Comparison of ENCODE assay signal across 23 cellular contexts in the genomic region with DNA sequence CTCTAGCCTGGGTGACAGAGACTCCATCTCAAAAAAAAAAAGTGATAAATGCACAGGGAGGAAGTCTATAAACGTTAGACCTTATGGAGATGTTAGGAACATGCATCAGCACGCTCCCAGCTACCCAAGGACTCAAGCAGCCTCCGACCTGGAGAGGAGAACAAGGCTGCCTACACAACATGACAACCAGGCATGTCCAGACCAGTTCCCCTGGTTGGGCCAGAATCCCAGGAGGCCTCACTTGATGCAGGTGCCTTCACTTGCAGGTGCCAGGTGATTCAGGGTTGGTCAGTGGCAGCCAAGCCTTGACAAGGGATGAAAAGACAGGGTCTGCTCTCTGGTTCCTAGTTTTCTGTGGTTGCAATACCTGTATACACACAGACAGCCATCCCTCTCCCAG. TPM values are rescaled to one million over a fixed set of nuclear protein-coding genes. Genes with fewer than 3 reads are reported as not detected.
DNase-seq lines count a peak whose midpoint lies in the region; ATAC-seq, FAIRE-seq and TF ChIP-seq lines count a peak whose summit lies in the region.
"Had no signal": no experiment of that assay in that cellular context is flagged by ENCODE, and none has a peak within 500 bp of the region (broad histone marks: within the 10 kb centered on the region; RNA-seq: fewer than 3 reads in every experiment).

No MANE protein-coding gene starts in this region.

- no peak overlapping the region for H2BK12ac ChIP-seq in trophoblast cell (ENCODE audit: low read length)

- H3K14ac ChIP-seq in trophoblast cell (ENCODE audit: low read length), result no peak overlapping the region

- H3K4me3 Mint-ChIP-seq in activated CD8-positive, alpha-beta T cell treated with anti-CD3 and anti-CD28 coated beads for 36 hours, result no peak overlapping the region
- H3K4me3 Mint-ChIP-seq in activated CD8-positive, alpha-beta T cell treated with anti-CD3 and anti-CD28 coated beads, Interleukin-2, amount 10 ng/mL, durations not matched to agents 7 days and 5 days, result no peak overlapping the region
- H3K4me3 Mint-ChIP-seq: CD14-positive monocyte, endodermal cell had no signal

- H3K23ac ChIP-seq in trophoblast cell (ENCODE audit: low read length), result no peak overlapping the region

- peak overlapping the region; percentile 34 for H3K27ac Mint-ChIP-seq in activated CD8-positive, alpha-beta T cell treated with anti-CD3 and anti-CD28 coated beads for 36 hours
- H3K27ac Mint-ChIP-seq in activated CD8-positive, alpha-beta T cell treated with anti-CD3 and anti-CD28 coated beads, Interleukin-2, amount 10 ng/mL, durations not matched to agents 7 days and 5 days, result no peak overlapping the region
- H3K27ac Mint-ChIP-seq: endodermal cell had no signal

- no peaks in the 10 kb centered on the region for H3K27me3 Mint-ChIP-seq in activated CD8-positive, alpha-beta T cell treated with anti-CD3 and anti-CD28 coated beads for 36 hours
- no peaks in the 10 kb centered on the region for H3K27me3 Mint-ChIP-seq in activated CD8-positive, alpha-beta T cell treated with anti-CD3 and anti-CD28 coated beads, Interleukin-2, amount 10 ng/mL, durations not matched to agents 7 days and 5 days (ENCODE audit: low read depth)

- no peak overlapping the region for H2BK120ac ChIP-seq in trophoblast cell (ENCODE audit: insufficient read depth, low read length, poor library complexity)

- H3K36me3 ChIP-seq in HEK293 (ENCODE audit: control insufficient read depth in 2 of 2, insufficient read depth in 1 of 2, low read length in 2 of 2) (peaks cover 81 to 90% of the 10 kb centered on the region in 2 experiments), RWPE2 (ENCODE audit: low read depth) (peaks cover 97% of the 10 kb centered on the region), trophoblast cell (ENCODE audit: control insufficient read depth in 1 of 2, insufficient read depth in 2 of 2, low read length in 2 of 2) (peaks cover 53 to 63% of the 10 kb centered on the region in 2 experiments)

- H3K79me2 ChIP-seq in trophoblast cell (ENCODE audit: control insufficient read depth, insufficient read depth, low read length, poor library complexity), result peaks cover 5% of the 10 kb centered on the region

- H3K4ac ChIP-seq in trophoblast cell (ENCODE audit: low read depth, low read length), result no peak overlapping the region

- intact Hi-C loops in activated CD8-positive, alpha-beta T cell treated with anti-CD3 and anti-CD28 coated beads for 36 hours (cut with micrococcal nuclease), result no loop called here

- H3K9ac ChIP-seq in trophoblast cell (ENCODE audit: low read length), result no peak overlapping the region

- POLR2A ChIA-PET in activated CD8-positive, alpha-beta T cell treated with anti-CD3 and anti-CD28 coated beads for 36 hours (lab: Charles Lee), result interaction anchor here (0.9 to 1.6 kb wide), 5 partner anchors 9 to 64 kb away, joined by 3 read pairs; no protein-coding TSS in a partner anchor
- POLR2A ChIA-PET in activated CD8-positive, alpha-beta T cell treated with anti-CD3 and anti-CD28 coated beads, Interleukin-2, amount 10 ng/mL, durations not matched to agents 7 days and 5 days (lab: Charles Lee), result no interaction called here
- POLR2A ChIA-PET in HEK293 (lab: Yijun Ruan, JAX), result interaction anchor here (0.7 to 1.9 kb wide), 2 partner anchors 22 to 101 kb away, joined by 5 to 8 read pairs; a partner anchor contains a TSS

- H3K18ac ChIP-seq in trophoblast cell (ENCODE audit: low read length), result no peak overlapping the region

- no peaks in the 10 kb centered on the region for H3K9me3 Mint-ChIP-seq in activated CD8-positive, alpha-beta T cell treated with anti-CD3 and anti-CD28 coated beads for 36 hours
- no peaks in the 10 kb centered on the region for H3K9me3 Mint-ChIP-seq in activated CD8-positive, alpha-beta T cell treated with anti-CD3 and anti-CD28 coated beads, Interleukin-2, amount 10 ng/mL, durations not matched to agents 7 days and 5 days (ENCODE audit: insufficient read depth)
- H3K9me3 Mint-ChIP-seq: endodermal cell had no signal

- H3K27me3 ChIP-seq in RWPE2 (ENCODE audit: insufficient read depth, poor library complexity, severe bottlenecking), result no peaks in the 10 kb centered on the region
- no peaks in the 10 kb centered on the region for H3K27me3 ChIP-seq in trophoblast cell (ENCODE audit: insufficient read depth, low read length)
- H3K27me3 ChIP-seq: adrenal gland, heart right ventricle had no signal

- no peak overlapping the region for H3K4me2 ChIP-seq in trophoblast cell (ENCODE audit: low read length)

- WGBS in trophoblast cell (ENCODE audit: extremely low coverage, insufficient coverage, insufficient read length), result no CpG with 5 or more reads among the region's 3 CpGs

- peak overlapping the region; percentile 49; the same call in 1 of the 2 replicates for H3K27ac ChIP-seq in HEK293 (ENCODE audit: extremely low read depth, low read depth, low read length)
- peak overlapping the region; percentile 99 for H3K27ac ChIP-seq in RWPE2 (ENCODE audit: poor library complexity, severe bottlenecking)
- no peak overlapping the region for H3K27ac ChIP-seq in trophoblast cell (ENCODE audit: low read depth, low read length)
- H3K27ac ChIP-seq: adrenal gland, coronary artery, heart right ventricle, left ventricle myocardium inferior, thoracic aorta had no signal

- FAIRE-seq in GM19239 (lab: Jason Lieb, UNC), result no peak
- FAIRE-seq: GM12891 had no signal

- H3K36me3 Mint-ChIP-seq in activated CD8-positive, alpha-beta T cell treated with anti-CD3 and anti-CD28 coated beads for 36 hours (ENCODE audit: low read depth), result peaks cover 54% of the 10 kb centered on the region
- H3K36me3 Mint-ChIP-seq in activated CD8-positive, alpha-beta T cell treated with anti-CD3 and anti-CD28 coated beads, Interleukin-2, amount 10 ng/mL, durations not matched to agents 7 days and 5 days (ENCODE audit: low read depth), result peaks cover 57% of the 10 kb centered on the region

- peaks cover 5% of the 10 kb centered on the region for H3K79me1 ChIP-seq in trophoblast cell (ENCODE audit: low read length)

- H3K9me3 ChIP-seq in HEK293 (ENCODE audit: control insufficient read depth, insufficient read depth, low read depth, low read length) (no peaks in the 10 kb centered on the region), RWPE2 (ENCODE audit: severe bottlenecking) (no peaks in the 10 kb centered on the region), trophoblast cell (ENCODE audit: insufficient read depth, low read depth, low read length) (no peaks in the 10 kb centered on the region)
- H3K9me3 ChIP-seq: adrenal gland, HAP-1, heart right ventricle, left ventricle myocardium inferior, thoracic aorta had no signal

- peaks cover 20% of the 10 kb centered on the region for H3K4me1 Mint-ChIP-seq in activated CD8-positive, alpha-beta T cell treated with anti-CD3 and anti-CD28 coated beads for 36 hours (ENCODE audit: low read depth)
- peaks cover 22% of the 10 kb centered on the region for H3K4me1 Mint-ChIP-seq in activated CD8-positive, alpha-beta T cell treated with anti-CD3 and anti-CD28 coated beads, Interleukin-2, amount 10 ng/mL, durations not matched to agents 7 days and 5 days (ENCODE audit: low read depth)

- TF ChIP-seq CTCF in activated CD8-positive, alpha-beta T cell treated with anti-CD3 and anti-CD28 coated beads for 36 hours (IDR thresholded peaks at IDR 0.05), result no peak
- TF ChIP-seq CTCF in HEK293 (tag by site-specific recombination; IDR thresholded peaks at IDR 0.05) (no peak), RWPE2 (IDR thresholded peaks at IDR 0.05; ENCODE audit: poor library complexity, severe bottlenecking) (no peak)

- H4K91ac ChIP-seq in trophoblast cell (ENCODE audit: low read depth, low read length), result no peak overlapping the region

- no peak overlapping the region for H2BK5ac ChIP-seq in trophoblast cell (ENCODE audit: low read depth, low read length, poor library complexity)

- no peak overlapping the region for H2AFZ ChIP-seq in trophoblast cell (ENCODE audit: insufficient read depth, low read length, poor library complexity)

- H3K4me3 ChIP-seq in HEK293 (ENCODE audit: low read depth, low read length) (no peak overlapping the region), RWPE2 (ENCODE audit: severe bottlenecking) (no peak overlapping the region), trophoblast cell (ENCODE audit: low read depth, low read length) (no peak overlapping the region)
- H3K4me3 ChIP-seq: adrenal gland, coronary artery, HAP-1, heart right ventricle, left ventricle myocardium inferior, thoracic aorta had no signal

- CTCF ChIA-PET in activated CD8-positive, alpha-beta T cell treated with anti-CD3 and anti-CD28 coated beads for 36 hours (lab: Charles Lee), result interaction anchor here (1.5 kb wide), 1 partner anchor 43 kb away, joined by 4 read pairs; no protein-coding TSS in a partner anchor
- CTCF ChIA-PET in activated CD8-positive, alpha-beta T cell treated with anti-CD3 and anti-CD28 coated beads, Interleukin-2, amount 10 ng/mL, durations not matched to agents 7 days and 5 days (lab: Charles Lee), result interaction anchor here (1.6 kb wide), 2 partner anchors 21 to 43 kb away, joined by 3 to 5 read pairs; a partner anchor contains a TSS
- CTCF ChIA-PET in HEK293 (lab: Yijun Ruan, JAX), result no interaction called here

- no peak overlapping the region for H4K8ac ChIP-seq in trophoblast cell (ENCODE audit: low read depth, low read length)

- ATAC-seq in activated CD8-positive, alpha-beta T cell treated with anti-CD3 and anti-CD28 coated beads for 36 hours, result no peak
- ATAC-seq in activated CD8-positive, alpha-beta T cell treated with anti-CD3 and anti-CD28 coated beads, Interleukin-2, amount 10 ng/mL, durations not matched to agents 7 days and 5 days, result no peak
- peak; percentile 99 for ATAC-seq in RWPE2 (ENCODE audit: low read depth)

- no peak overlapping the region for H4K12ac ChIP-seq in trophoblast cell (ENCODE audit: low read depth, low read length)

- no peak overlapping the region for H2AK5ac ChIP-seq in trophoblast cell (ENCODE audit: low read length)

- DNase-seq in activated CD8-positive, alpha-beta T cell treated with anti-CD3 and anti-CD28 coated beads for 36 hours, result no peak
- DNase-seq in activated CD8-positive, alpha-beta T cell treated with anti-CD3 and anti-CD28 coated beads, Interleukin-2, amount 10 ng/mL, durations not matched to agents 7 days and 5 days, result no peak
- DNase-seq in RWPE2 (ENCODE audit: low spot score) (peak; percentile 94), trophoblast cell (peak; percentile 76 to 90), NCI-H524 treated with DMSO at 0.1 percent for 48 hours (lab: John Stamatoyannopoulos, UW) (no peak), AG08396 (ENCODE audit: low spot score) (no peak), GM19239 (ENCODE audit: insufficient read length, low spot score) (no peak)
- DNase-seq: ACHN; activated CD4-positive, CD25-positive, alpha-beta regulatory T cell; adrenal gland; DMS 273 treated with DMSO at 0.1 percent for 48 hours; endodermal cell; heart right ventricle; left ventricle myocardium inferior; NCI-H1092; NCI-H226; T-helper 9 cell had no signal

- H3K4me1 ChIP-seq in HEK293 (ENCODE audit: control insufficient read depth, insufficient read depth, low read length) (0 out of 2 replicates have a peak, but pooled peaks cover 3% of the 10 kb centered on the region), RWPE2 (ENCODE audit: insufficient read depth, poor library complexity, severe bottlenecking) (peaks cover 27% of the 10 kb centered on the region), trophoblast cell (ENCODE audit: control insufficient read depth in 1 of 2, insufficient read depth in 2 of 2, low read length in 2 of 2) (peaks cover 6 to 13% of the 10 kb centered on the region in 2 experiments)

RNA-seq across cellular contexts. Expression of a gene that starts 5.9 kb away (rescaled TPM):
- 100 to 1,000 TPM; 150 to 151 TPM for total RNA-seq in activated CD8-positive, alpha-beta T cell treated with anti-CD3 and anti-CD28 coated beads for 36 hours
- 100 to 1,000 TPM; 123 to 125 TPM for total RNA-seq in activated CD8-positive, alpha-beta T cell treated with anti-CD3 and anti-CD28 coated beads, Interleukin-2, amount 10 ng/mL, durations not matched to agents 7 days and 5 days
- polyA plus RNA-seq in trophoblast cell (2013), result 75.2 TPM in 2 replicates

RNA-seq across cellular contexts. Expression of a gene that starts 21.3 kb away (rescaled TPM):
- total RNA-seq in activated CD8-positive, alpha-beta T cell treated with anti-CD3 and anti-CD28 coated beads for 36 hours, result 10 to 100 TPM; 46.1 to 47.9 TPM
- total RNA-seq in activated CD8-positive, alpha-beta T cell treated with anti-CD3 and anti-CD28 coated beads, Interleukin-2, amount 10 ng/mL, durations not matched to agents 7 days and 5 days, result 10 to 100 TPM; 48.4 to 50.8 TPM
- polyA plus RNA-seq in trophoblast cell (2013), result 31.6 and 32.5 TPM in 2 replicates

RNA-seq across cellular contexts. Expression of a gene that starts 39.3 kb away (rescaled TPM):
- total RNA-seq in activated CD8-positive, alpha-beta T cell treated with anti-CD3 and anti-CD28 coated beads for 36 hours, result under 1 TPM in 1 of 2 experiments, not detected in 1; 0.23 TPM
- 1 to 10 TPM in 1 of 2 experiments, under 1 TPM in 1; 0.37 to 1.0 TPM for total RNA-seq in activated CD8-positive, alpha-beta T cell treated with anti-CD3 and anti-CD28 coated beads, Interleukin-2, amount 10 ng/mL, durations not matched to agents 7 days and 5 days
- polyA plus RNA-seq in trophoblast cell (2013), result 0.19 and 0.27 TPM in 2 replicates

Comparison
In these comparisons a context has a peak if more than half of its experiments do, and no peak if none do; other contexts are left out.
1. DNase-seq: peak in RWPE2 (single experiment) and trophoblast cell (2 of 2); none in activated CD8-positive, alpha-beta T cell treated with anti-CD3 and anti-CD28 coated beads for 36 hours (single experiment), activated CD8-positive, alpha-beta T cell treated with anti-CD3 and anti-CD28 coated beads, Interleukin-2, amount 10 ng/mL, durations not matched to agents 7 days and 5 days (single experiment), NCI-H524 treated with DMSO at 0.1 percent for 48 hours (single experiment), AG08396 (single experiment) and GM19239 (single experiment).